ENCODE assay signal across 8 cellular contexts in the genomic region with DNA sequence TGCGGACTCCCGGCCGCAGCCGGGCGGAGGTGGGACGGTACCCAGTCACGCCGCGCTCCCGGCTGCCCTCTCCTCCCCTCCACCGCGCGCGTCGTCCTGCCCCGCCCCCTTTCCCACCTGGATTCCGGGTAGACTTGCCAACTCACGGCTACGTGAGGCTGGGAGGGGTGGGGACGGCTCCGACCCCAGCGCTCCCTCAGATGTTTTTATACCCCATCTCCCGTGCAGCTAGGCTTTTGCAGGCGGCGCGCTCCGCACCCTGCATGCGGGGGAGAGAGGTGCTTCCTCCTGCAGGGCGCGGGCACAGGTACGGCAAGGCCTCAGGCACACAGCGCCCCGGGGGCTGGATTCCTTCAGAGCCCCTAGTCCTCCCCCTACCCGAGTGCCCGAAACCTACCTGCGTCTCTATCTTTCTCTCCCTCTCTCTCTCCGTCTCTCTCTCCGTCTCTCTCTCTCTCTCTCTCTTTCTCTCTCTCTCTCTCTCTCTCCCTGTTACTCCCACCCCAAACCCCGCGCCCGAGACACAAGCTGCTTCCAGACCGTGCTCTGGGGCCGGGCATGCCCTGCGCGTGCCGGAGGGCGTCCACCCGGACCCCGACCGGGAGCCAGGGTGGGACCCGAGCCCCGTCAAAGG. TPM values are rescaled to one million over a fixed set of nuclear protein-coding genes. Genes with fewer than 3 reads are reported as not detected.
A peak's percentile ranks its signal among the peaks of the same experiment; 100 is the strongest.
DNase-seq lines count a peak whose midpoint lies in the region; ATAC-seq and TF ChIP-seq lines count a peak whose summit lies in the region.

No MANE protein-coding gene starts in this region.

- POLR2A ChIA-PET in WTC11 (lab: Charles Lee) = interaction anchor here (0.7 to 1.0 kb wide), 3 partner anchors 13 to 68 kb away, joined by 3 to 4 read pairs (median 3); no protein-coding TSS in a partner anchor

- H3K9me3 Mint-ChIP-seq in WTC11 = no peaks in the 10 kb centered on the region
- H3K9me3 Mint-ChIP-seq in endothelial cell (ENCODE audit: unreplicated experiment) = no peaks in the 10 kb centered on the region
- no peaks in the 10 kb centered on the region for H3K9me3 Mint-ChIP-seq in osteocyte (ENCODE audit: unreplicated experiment)

- H3K4me1 Mint-ChIP-seq in WTC11 = peaks cover 20% of the 10 kb centered on the region
- H3K4me1 Mint-ChIP-seq in endothelial cell (ENCODE audit: unreplicated experiment) = peaks cover 31% of the 10 kb centered on the region
- peaks cover 37% of the 10 kb centered on the region for H3K4me1 Mint-ChIP-seq in osteocyte (ENCODE audit: unreplicated experiment)

- peak overlapping the region; percentile 74 for H3K4me3 Mint-ChIP-seq in WTC11
- peak overlapping the region; percentile 94 for H3K4me3 Mint-ChIP-seq in endothelial cell (ENCODE audit: unreplicated experiment)
- peak overlapping the region; percentile 80 for H3K4me3 Mint-ChIP-seq in osteocyte (ENCODE audit: unreplicated experiment)

- TF ChIP-seq CTCF in WTC11 (IDR thresholded peaks at IDR 0.05) = no peak
- TF ChIP-seq CTCF in endothelial cell (IDR thresholded peaks at IDR 0.05; ENCODE audit: unreplicated experiment) = no peak
- no peak for TF ChIP-seq CTCF in osteocyte (IDR thresholded peaks at IDR 0.05)

- H3K27me3 Mint-ChIP-seq in WTC11 (ENCODE audit: low read depth) (peaks cover 80% of the 10 kb centered on the region), endothelial cell (ENCODE audit: unreplicated experiment) (peaks cover 24% of the 10 kb centered on the region), osteocyte (ENCODE audit: unreplicated experiment) (no peaks in the 10 kb centered on the region)

- peaks cover 4% of the 10 kb centered on the region; the same call in 1 of the 2 replicates for H3K36me3 Mint-ChIP-seq in WTC11
- H3K36me3 Mint-ChIP-seq in endothelial cell (ENCODE audit: low read depth, unreplicated experiment) = peaks cover 19% of the 10 kb centered on the region
- no peaks in the 10 kb centered on the region for H3K36me3 Mint-ChIP-seq in osteocyte (ENCODE audit: unreplicated experiment)

- CTCF ChIA-PET in WTC11 (lab: Charles Lee) = interaction anchor here (0.9 kb wide), 1 partner anchor 68 kb away, joined by 3 read pairs; no protein-coding TSS in a partner anchor

- peak; percentile 28 for DNase-seq in DMS153 (lab: John Stamatoyannopoulos, UW)
- no peak for DNase-seq in DMS153 treated with DMSO at 0.1 percent for 48 hours (lab: John Stamatoyannopoulos, UW; ENCODE audit: unreplicated experiment)
- peak; percentile 62 for DNase-seq in WTC11 (ENCODE audit: low spot score)
- no peak for DNase-seq in endothelial cell (ENCODE audit: low spot score)
- DNase-seq in osteocyte (ENCODE audit: extremely low spot score, unreplicated experiment) = no peak
- no peak for DNase-seq in CD1c-positive myeloid dendritic cell (ENCODE audit: extremely low spot score)

- H3K27ac Mint-ChIP-seq in WTC11 (no peak overlapping the region), endothelial cell (ENCODE audit: unreplicated experiment) (no peak overlapping the region), osteocyte (ENCODE audit: unreplicated experiment) (peak overlapping the region; percentile 14)

- ATAC-seq in WTC11 (peak; percentile 28), GM21717 (IDR thresholded peaks at IDR 0.05; ENCODE audit: unreplicated experiment) (no peak), HG02973 (IDR thresholded peaks at IDR 0.05; ENCODE audit: unreplicated experiment) (no peak)

TF ChIP-seq in WTC11, 78 proteins besides CTCF, POLR2A, EP300 and RAD21 (continues in another document):
- TF ChIP-seq NFE2L1 (CRISPR knock-in tag; IDR thresholded peaks at IDR 0.05) (no peak), SMAD4 (CRISPR knock-in tag; IDR thresholded peaks at IDR 0.05) (no peak), NR2C2 (CRISPR knock-in tag; IDR thresholded peaks at IDR 0.05) (no peak), SP1 (CRISPR knock-in tag; conservative IDR thresholded peaks at IDR 0.05) (0 out of 2 replicates have a peak, but pooled peaks have one; percentile 4), ETV6 (CRISPR knock-in tag; IDR thresholded peaks at IDR 0.05) (no peak)
- TF ChIP-seq, protein P1, sequence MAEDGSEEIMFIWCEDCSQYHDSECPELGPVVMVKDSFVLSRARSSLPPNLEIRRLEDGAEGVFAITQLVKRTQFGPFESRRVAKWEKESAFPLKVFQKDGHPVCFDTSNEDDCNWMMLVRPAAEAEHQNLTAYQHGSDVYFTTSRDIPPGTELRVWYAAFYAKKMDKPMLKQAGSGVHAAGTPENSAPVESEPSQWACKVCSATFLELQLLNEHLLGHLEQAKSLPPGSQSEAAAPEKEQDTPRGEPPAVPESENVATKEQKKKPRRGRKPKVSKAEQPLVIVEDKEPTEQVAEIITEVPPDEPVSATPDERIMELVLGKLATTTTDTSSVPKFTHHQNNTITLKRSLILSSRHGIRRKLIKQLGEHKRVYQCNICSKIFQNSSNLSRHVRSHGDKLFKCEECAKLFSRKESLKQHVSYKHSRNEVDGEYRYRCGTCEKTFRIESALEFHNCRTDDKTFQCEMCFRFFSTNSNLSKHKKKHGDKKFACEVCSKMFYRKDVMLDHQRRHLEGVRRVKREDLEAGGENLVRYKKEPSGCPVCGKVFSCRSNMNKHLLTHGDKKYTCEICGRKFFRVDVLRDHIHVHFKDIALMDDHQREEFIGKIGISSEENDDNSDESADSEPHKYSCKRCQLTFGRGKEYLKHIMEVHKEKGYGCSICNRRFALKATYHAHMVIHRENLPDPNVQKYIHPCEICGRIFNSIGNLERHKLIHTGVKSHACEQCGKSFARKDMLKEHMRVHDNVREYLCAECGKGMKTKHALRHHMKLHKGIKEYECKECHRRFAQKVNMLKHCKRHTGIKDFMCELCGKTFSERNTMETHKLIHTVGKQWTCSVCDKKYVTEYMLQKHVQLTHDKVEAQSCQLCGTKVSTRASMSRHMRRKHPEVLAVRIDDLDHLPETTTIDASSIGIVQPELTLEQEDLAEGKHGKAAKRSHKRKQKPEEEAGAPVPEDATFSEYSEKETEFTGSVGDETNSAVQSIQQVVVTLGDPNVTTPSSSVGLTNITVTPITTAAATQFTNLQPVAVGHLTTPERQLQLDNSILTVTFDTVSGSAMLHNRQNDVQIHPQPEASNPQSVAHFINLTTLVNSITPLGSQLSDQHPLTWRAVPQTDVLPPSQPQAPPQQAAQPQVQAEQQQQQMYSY (CRISPR knock-in tag; IDR thresholded peaks at IDR 0.05) = no peak
- TF ChIP-seq, protein P2, sequence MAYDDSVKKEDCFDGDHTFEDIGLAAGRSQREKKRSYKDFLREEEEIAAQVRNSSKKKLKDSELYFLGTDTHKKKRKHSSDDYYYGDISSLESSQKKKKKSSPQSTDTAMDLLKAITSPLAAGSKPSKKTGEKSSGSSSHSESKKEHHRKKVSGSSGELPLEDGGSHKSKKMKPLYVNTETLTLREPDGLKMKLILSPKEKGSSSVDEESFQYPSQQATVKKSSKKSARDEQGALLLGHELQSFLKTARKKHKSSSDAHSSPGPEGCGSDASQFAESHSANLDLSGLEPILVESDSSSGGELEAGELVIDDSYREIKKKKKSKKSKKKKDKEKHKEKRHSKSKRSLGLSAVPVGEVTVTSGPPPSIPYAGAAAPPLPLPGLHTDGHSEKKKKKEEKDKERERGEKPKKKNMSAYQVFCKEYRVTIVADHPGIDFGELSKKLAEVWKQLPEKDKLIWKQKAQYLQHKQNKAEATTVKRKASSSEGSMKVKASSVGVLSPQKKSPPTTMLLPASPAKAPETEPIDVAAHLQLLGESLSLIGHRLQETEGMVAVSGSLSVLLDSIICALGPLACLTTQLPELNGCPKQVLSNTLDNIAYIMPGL (CRISPR knock-in tag; IDR thresholded peaks at IDR 0.05) = 0 out of 2 replicates have a peak, but pooled peaks have one; percentile 30
- TF ChIP-seq, protein P3, sequence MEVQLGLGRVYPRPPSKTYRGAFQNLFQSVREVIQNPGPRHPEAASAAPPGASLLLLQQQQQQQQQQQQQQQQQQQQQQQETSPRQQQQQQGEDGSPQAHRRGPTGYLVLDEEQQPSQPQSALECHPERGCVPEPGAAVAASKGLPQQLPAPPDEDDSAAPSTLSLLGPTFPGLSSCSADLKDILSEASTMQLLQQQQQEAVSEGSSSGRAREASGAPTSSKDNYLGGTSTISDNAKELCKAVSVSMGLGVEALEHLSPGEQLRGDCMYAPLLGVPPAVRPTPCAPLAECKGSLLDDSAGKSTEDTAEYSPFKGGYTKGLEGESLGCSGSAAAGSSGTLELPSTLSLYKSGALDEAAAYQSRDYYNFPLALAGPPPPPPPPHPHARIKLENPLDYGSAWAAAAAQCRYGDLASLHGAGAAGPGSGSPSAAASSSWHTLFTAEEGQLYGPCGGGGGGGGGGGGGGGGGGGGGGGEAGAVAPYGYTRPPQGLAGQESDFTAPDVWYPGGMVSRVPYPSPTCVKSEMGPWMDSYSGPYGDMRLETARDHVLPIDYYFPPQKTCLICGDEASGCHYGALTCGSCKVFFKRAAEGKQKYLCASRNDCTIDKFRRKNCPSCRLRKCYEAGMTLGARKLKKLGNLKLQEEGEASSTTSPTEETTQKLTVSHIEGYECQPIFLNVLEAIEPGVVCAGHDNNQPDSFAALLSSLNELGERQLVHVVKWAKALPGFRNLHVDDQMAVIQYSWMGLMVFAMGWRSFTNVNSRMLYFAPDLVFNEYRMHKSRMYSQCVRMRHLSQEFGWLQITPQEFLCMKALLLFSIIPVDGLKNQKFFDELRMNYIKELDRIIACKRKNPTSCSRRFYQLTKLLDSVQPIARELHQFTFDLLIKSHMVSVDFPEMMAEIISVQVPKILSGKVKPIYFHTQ (CRISPR knock-in tag; IDR thresholded peaks at IDR 0.05) = no peak

RNA-seq across cellular contexts. Expression of a gene that starts 1.9 kb away (rescaled TPM):
- 6.8 to 9.2 TPM (median 7.7 TPM) in 3 replicates for total RNA-seq in WTC11 (2021)
- 53.4 TPM for total RNA-seq in endothelial cell (ENCODE audit: unreplicated experiment)
- total RNA-seq in osteocyte = 16.8 and 20.0 TPM in 2 replicates

Comparison
In these comparisons a context has a peak if more than half of its experiments do, and no peak if none do; other contexts are left out.
1. DNase-seq: peak in DMS153 (single experiment) and WTC11 (single experiment); none in DMS153 treated with DMSO at 0.1 percent for 48 hours (single experiment), endothelial cell (single experiment), osteocyte (single experiment) and CD1c-positive myeloid dendritic cell (single experiment).
2. Peak in every context shown above with its lines, with median percentiles within 50 percentile points of each other: H3K4me3 Mint-ChIP-seq.